Comparison of ENCODE assay signal across 8 cellular contexts in the genomic region with DNA sequence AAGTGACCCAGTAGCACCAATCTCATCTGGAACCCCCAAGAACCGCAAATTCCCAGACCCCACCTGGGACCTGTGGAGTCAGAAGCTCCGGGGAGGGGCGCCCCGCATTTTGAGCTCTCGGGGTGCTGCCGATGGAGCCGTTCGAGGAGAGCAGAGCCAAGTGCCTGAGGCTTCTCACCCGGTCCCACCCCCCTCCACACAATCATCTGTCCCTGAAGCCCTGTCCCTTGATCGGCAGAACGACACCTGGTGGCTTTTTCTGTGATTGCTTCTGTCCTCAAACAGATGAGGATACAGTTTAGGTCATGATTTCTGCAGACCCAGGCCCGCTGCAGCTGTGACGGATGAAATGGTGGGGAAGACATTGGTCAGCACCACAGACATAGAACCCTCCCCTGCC.
A peak's percentile ranks its signal among the peaks of the same experiment; 100 is the strongest.
DNase-seq lines count a peak whose midpoint lies in the region.

No MANE protein-coding gene starts in this region.

- DNase-seq in activated gamma-delta T cell treated with Interleukin-2 at 50 U/mL for 16 hours (peak; percentile 41), activated gamma-delta T cell (lab: John Stamatoyannopoulos, UW) (no peak), NCI-H748 (lab: John Stamatoyannopoulos, UW; ENCODE audit: unreplicated experiment) (peak; percentile 86), left kidney (ENCODE audit: low read depth, low spot score) (peak; percentile 78), medulla oblongata (ENCODE audit: extremely low spot score) (no peak), SKM-1 treated with dmso at 0.1 percent for 144 hours (lab: John Stamatoyannopoulos, UW; ENCODE audit: unreplicated experiment) (no peak), anterior cingulate cortex (lab: John Stamatoyannopoulos, UW) (no peak)
- peak; percentile 13 for DNase-seq in activated gamma-delta T cell treated with anti-CD3 and anti-CD28 coated beads, Interleukin-2, amount 50 U/mL, for 16 hours (ENCODE audit: low read depth)

Comparison
In these comparisons a context has a peak if more than half of its experiments do, and no peak if none do; other contexts are left out.
1. DNase-seq: peak in activated gamma-delta T cell treated with Interleukin-2 at 50 U/mL for 16 hours (single experiment), NCI-H748 (single experiment), activated gamma-delta T cell treated with anti-CD3 and anti-CD28 coated beads, Interleukin-2, amount 50 U/mL, for 16 hours (single experiment) and left kidney (single experiment); none in activated gamma-delta T cell (single experiment), medulla oblongata (single experiment), SKM-1 treated with dmso at 0.1 percent for 144 hours (single experiment) and anterior cingulate cortex (0 of 58).